Comparison of ENCODE assay signal across 8 cellular contexts in genomic region chr11:115334932-115335788, GRCh38.
DNase-seq lines count a peak whose midpoint lies in the region; ATAC-seq and TF ChIP-seq lines count a peak whose summit lies in the region.

No MANE protein-coding gene starts in this region.

- H3K27me3 Mint-ChIP-seq in osteocyte (ENCODE audit: unreplicated experiment): peaks cover 13% of the 10 kb centered on the region

- TF ChIP-seq CTCF in osteocyte (IDR thresholded peaks at IDR 0.05): peak; percentile 81

- H3K9me3 Mint-ChIP-seq in osteocyte (ENCODE audit: unreplicated experiment): no peaks in the 10 kb centered on the region

- no peaks in the 10 kb centered on the region for H3K36me3 Mint-ChIP-seq in osteocyte (ENCODE audit: unreplicated experiment)

- H3K4me3 Mint-ChIP-seq in osteocyte (ENCODE audit: unreplicated experiment): no peak overlapping the region

- H3K4me1 Mint-ChIP-seq in osteocyte (ENCODE audit: unreplicated experiment): no peaks in the 10 kb centered on the region

- DNase-seq in NCI-H82 (lab: John Stamatoyannopoulos, UW) (peak; percentile 40), NCI-H82 treated with DMSO at 0.1 percent for 48 hours (lab: John Stamatoyannopoulos, UW; ENCODE audit: unreplicated experiment) (no peak), NCI-H446 treated with DMSO at 0.1 percent for 48 hours (lab: John Stamatoyannopoulos, UW) (peak; percentile 9), dermis microvascular lymphatic vessel endothelial cell (ENCODE audit: low read depth in 2 of 2) (peak; percentile 11 to 35), osteocyte (ENCODE audit: extremely low spot score, unreplicated experiment) (no peak)
- no peak for DNase-seq in stimulated activated CD4-positive, alpha-beta T cell treated with anti-CD3 and anti-CD28 coated beads, Interleukin-15, amount 100 ng/mL, for 24 hours

- ATAC-seq in GM21786 (IDR thresholded peaks at IDR 0.05; ENCODE audit: unreplicated experiment) (no peak), HG03469 (IDR thresholded peaks at IDR 0.05; ENCODE audit: unreplicated experiment) (no peak)

- no peak overlapping the region for H3K27ac Mint-ChIP-seq in osteocyte (ENCODE audit: unreplicated experiment)

Comparison
In these comparisons a context has a peak if more than half of its experiments do, and no peak if none do; other contexts are left out.
1. DNase-seq: peak in NCI-H82 (single experiment), NCI-H446 treated with DMSO at 0.1 percent for 48 hours (single experiment) and dermis microvascular lymphatic vessel endothelial cell (2 of 2); none in NCI-H82 treated with DMSO at 0.1 percent for 48 hours (single experiment), osteocyte (single experiment) and stimulated activated CD4-positive, alpha-beta T cell treated with anti-CD3 and anti-CD28 coated beads, Interleukin-15, amount 100 ng/mL, for 24 hours (single experiment).